ENCODE assay signal across 8 cellular contexts in genomic region chr13:110712081-110712848, GRCh38. TPM values are rescaled to one million over a fixed set of nuclear protein-coding genes. Genes with fewer than 3 reads are reported as not detected.
DNase-seq lines count a peak whose midpoint lies in the region; ATAC-seq, FAIRE-seq and TF ChIP-seq lines count a peak whose summit lies in the region.

No MANE protein-coding gene starts in this region.

- DNase-seq in GM13977 (ENCODE audit: low spot score) (peak; percentile 94), NCI-H1436 treated with DMSO at 0.1 percent for 48 hours (lab: John Stamatoyannopoulos, UW) (peak; percentile 43), T-helper 17 cell (peak; percentile 76 to 91 (median 85)), anterior cingulate cortex (lab: John Stamatoyannopoulos, UW) (peak; percentile 54 to 92 (median 85)), right atrium auricular region (ENCODE audit: low spot score) (peak; percentile 89), psoas muscle (peak; percentile 87 to 93), urothelium cell line (ENCODE audit: low spot score) (peak; percentile 83)

- H3K4me1 ChIP-seq in right atrium auricular region (peaks cover 0 to 16% of the 10 kb centered on the region in 2 donors), psoas muscle (peaks cover 16% of the 10 kb centered on the region)

- peak overlapping the region; percentile 99 for H3K27ac Mint-ChIP-seq in T-helper 17 cell

- in situ Hi-C loops in GM13977 (cut with MboI; ENCODE audit: low pct_unique_long_range_greater_than_20kb, low sequenced_read_pairs, unreplicated experiment), result no loop called here

- intact Hi-C loops in psoas muscle (cut with DNase I), result loop anchor here (2.0 to 10.0 kb wide), 4 partner anchors 95 to 200 kb away; partner anchors contain the start of gene NAXD (in 1 of the 2)

- no peaks in the 10 kb centered on the region for H3K36me3 Mint-ChIP-seq in T-helper 17 cell (ENCODE audit: low read depth)

- H3K27me3 ChIP-seq in right atrium auricular region, result no peaks in the 10 kb centered on the region
- H3K27me3 ChIP-seq in psoas muscle (ENCODE audit: insufficient read depth in 3 of 3, low read length in 2 of 3), result no peaks in the 10 kb centered on the region

- H3K36me3 ChIP-seq in right atrium auricular region (no peaks in the 10 kb centered on the region), psoas muscle (ENCODE audit: insufficient read depth in 1 of 2, low read depth in 1 of 2) (no peaks in the 10 kb centered on the region)

- peak overlapping the region; percentile 98 for H3K4me3 Mint-ChIP-seq in T-helper 17 cell

- H3K27ac ChIP-seq in right atrium auricular region (peak overlapping the region; percentile 99 to 100), psoas muscle (peak overlapping the region; percentile 99)

- peaks cover 25% of the 10 kb centered on the region for H3K4me1 Mint-ChIP-seq in T-helper 17 cell

- 1 to 2% (median 1%) methylated on average over 30 to 58 of the region's 58 CpGs for WGBS in psoas muscle, 3 donors

- H3K27me3 Mint-ChIP-seq in T-helper 17 cell, result no peaks in the 10 kb centered on the region

- FAIRE-seq in urothelium cell line (lab: Jason Lieb, UNC), result no peak

- ATAC-seq in HG02798 (IDR thresholded peaks at IDR 0.05; ENCODE audit: poor library complexity, unreplicated experiment) (peak; percentile 28), T-helper 17 cell (peak; percentile 33), psoas muscle (peak; percentile 64 to 70 (median 66))

- no peak for TF ChIP-seq CTCF in GM13977 (IDR thresholded peaks at IDR 0.05; ENCODE audit: extremely low read depth, insufficient read depth, missing control alignments)
- TF ChIP-seq CTCF in right atrium auricular region (IDR thresholded peaks at IDR 0.05), result no peak
- no peak for TF ChIP-seq CTCF in psoas muscle (IDR thresholded peaks at IDR 0.05)

- no peaks in the 10 kb centered on the region for H3K9me3 ChIP-seq in T-helper 17 cell (ENCODE audit: control insufficient read depth, low read length, poor library complexity, severe bottlenecking)
- H3K9me3 ChIP-seq in right atrium auricular region, result no peaks in the 10 kb centered on the region
- no peaks in the 10 kb centered on the region for H3K9me3 ChIP-seq in psoas muscle

- H3K4me3 ChIP-seq in right atrium auricular region (peak overlapping the region; percentile 65 to 82), psoas muscle (peak overlapping the region; percentile 90)

RNA-seq across cellular contexts. Expression of gene ING1, which starts 1.2 kb away (rescaled TPM):
- total RNA-seq in T-helper 17 cell, result 10 to 100 TPM; 15.2 to 15.3 TPM
- 1 to 10 TPM; 8.2 to 9.0 TPM for total RNA-seq in right atrium auricular region
- 1 to 10 TPM; 5.2 to 7.0 (median 5.9) TPM for total RNA-seq in psoas muscle
- polyA plus RNA-seq in psoas muscle, result 10 to 100 TPM in 2 of 3 donors, 1 to 10 TPM in 1; 8.2 to 16.9 (median 13.8) TPM

RNA-seq across cellular contexts. Expression of gene CARS2, which starts 6.3 kb away (rescaled TPM):
- total RNA-seq in T-helper 17 cell (10 to 100 TPM; 57.7 to 74.6 TPM), right atrium auricular region (10 to 100 TPM; 28.5 to 30.7 TPM), psoas muscle (10 to 100 TPM; 41.3 to 59.0 (median 49.5) TPM)
- 10 to 100 TPM; 56.3 to 85.2 (median 57.0) TPM for polyA plus RNA-seq in psoas muscle

Comparison
In these comparisons a context has a peak if more than half of its experiments do, and no peak if none do; other contexts are left out.
1. Peak in every context shown above with its lines: DNase-seq, ATAC-seq, H3K4me3 ChIP-seq and H3K27ac ChIP-seq.
2. DNase-seq: peak in every context shown above with its lines; median percentile 94 in GM13977; 90 in psoas muscle; 89 in right atrium auricular region; 85 in T-helper 17 cell; 85 in anterior cingulate cortex; 83 in urothelium cell line; 43 in NCI-H1436 treated with DMSO at 0.1 percent for 48 hours.